In genomic region chr1:172456344-172456769, GRCh38 we compare ENCODE assay signal across 1 cellular context.
A peak's percentile ranks its signal among the peaks of the same experiment; 100 is the strongest.
TF ChIP-seq lines count a peak whose summit lies in the region.

No MANE protein-coding gene starts in this region.

TF ChIP-seq in K562, 482 proteins besides CTCF, POLR2A, EP300 and RAD21 (continued from another document and continues in another):
- TF ChIP-seq, protein P1, sequence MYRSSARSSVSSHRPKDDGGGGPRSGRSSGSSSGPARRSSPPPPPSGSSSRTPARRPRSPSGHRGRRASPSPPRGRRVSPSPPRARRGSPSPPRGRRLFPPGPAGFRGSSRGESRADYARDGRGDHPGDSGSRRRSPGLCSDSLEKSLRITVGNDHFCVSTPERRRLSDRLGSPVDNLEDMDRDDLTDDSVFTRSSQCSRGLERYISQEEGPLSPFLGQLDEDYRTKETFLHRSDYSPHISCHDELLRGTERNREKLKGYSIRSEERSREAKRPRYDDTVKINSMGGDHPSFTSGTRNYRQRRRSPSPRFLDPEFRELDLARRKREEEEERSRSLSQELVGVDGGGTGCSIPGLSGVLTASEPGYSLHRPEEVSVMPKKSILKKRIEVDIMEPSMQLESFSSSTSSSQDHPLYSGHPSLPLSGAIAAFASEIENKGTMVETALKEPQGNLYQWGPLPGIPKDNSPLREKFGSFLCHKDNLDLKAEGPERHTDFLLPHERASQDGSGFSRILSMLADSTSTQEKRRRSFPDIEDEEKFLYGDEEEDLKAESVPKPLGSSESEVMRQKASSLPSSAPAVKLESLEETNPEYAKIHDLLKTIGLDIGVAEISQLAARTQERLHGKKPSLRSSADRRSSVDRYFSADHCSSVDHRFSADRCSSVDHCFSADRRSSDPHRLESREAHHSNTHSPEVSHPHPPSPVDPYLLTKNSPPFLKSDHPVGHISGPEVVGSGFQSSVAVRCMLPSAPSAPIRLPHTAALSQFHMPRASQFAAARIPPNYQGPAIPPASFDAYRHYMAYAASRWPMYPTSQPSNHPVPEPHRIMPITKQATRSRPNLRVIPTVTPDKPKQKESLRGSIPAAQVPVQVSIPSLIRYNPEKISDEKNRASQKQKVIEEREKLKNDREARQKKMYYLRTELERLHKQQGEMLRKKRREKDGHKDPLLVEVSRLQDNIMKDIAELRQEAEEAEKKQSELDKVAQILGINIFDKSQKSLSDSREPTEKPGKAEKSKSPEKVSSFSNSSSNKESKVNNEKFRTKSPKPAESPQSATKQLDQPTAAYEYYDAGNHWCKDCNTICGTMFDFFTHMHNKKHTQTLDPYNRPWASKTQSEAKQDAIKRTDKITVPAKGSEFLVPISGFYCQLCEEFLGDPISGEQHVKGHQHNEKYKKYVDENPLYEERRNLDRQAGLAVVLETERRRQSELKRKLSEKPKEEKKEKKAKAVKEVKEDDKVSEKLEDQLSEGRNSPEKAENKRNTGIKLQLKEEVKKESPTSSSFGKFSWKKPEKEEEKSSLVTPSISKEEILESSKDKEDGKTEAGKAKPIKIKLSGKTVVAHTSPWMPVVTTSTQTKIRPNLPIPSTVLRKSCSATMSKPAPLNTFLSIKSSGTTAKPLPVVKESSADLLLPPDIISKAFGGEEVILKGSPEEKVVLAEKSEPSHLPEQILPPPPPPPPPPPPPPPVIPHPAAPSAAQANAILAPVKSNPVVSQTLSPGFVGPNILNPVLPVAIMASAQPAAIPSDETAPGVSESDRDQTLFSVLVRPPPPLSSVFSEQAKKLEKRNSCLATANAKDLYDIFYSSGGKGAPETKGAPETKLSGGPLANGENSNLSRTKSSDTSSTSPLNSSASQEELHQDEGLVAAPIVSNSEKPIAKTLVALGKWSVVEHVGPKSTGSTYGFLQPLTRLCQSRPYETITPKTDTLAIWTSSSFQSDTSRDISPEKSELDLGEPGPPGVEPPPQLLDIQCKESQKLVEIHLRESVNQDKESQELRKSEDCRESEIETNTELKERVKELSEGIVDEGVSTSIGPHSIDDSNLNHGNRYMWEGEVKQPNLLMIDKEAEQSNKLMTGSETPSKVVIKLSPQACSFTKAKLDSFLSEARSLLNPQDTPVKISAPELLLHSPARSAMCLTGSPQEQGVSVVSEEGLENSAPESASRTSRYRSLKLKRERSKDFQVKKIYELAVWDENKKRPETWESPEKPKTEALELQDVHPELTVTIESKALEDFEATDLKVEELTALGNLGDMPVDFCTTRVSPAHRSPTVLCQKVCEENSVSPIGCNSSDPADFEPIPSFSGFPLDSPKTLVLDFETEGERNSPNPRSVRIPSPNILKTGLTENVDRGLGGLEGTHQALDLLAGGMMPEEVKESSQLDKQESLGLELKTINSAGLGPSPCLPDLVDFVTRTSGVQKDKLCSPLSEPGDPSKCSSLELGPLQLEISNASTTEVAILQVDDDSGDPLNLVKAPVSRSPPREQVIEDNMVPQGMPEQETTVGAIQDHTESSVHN (IDR thresholded peaks at IDR 0.05; ENCODE audit: borderline replicate concordance in 1 of 2, low read depth in 1 of 2) = no peak
- TF ChIP-seq TAF7 (tag; IDR thresholded peaks at IDR 0.05) = no peak
- TF ChIP-seq ZNF121 (CRISPR knock-in tag; conservative IDR thresholded peaks at IDR 0.05) = no peak
- no peak for TF ChIP-seq GABPA (tag; conservative IDR thresholded peaks at IDR 0.05; ENCODE audit: low read depth)
- no peak for TF ChIP-seq LARP7 (IDR thresholded peaks at IDR 0.05)
- no peak for TF ChIP-seq CHD2 (IDR thresholded peaks at IDR 0.05; ENCODE audit: low read depth, low read length)
- no peak for TF ChIP-seq SRSF7 (optimal IDR thresholded peaks at IDR 0.05; ENCODE audit: low read depth, low read length)
- TF ChIP-seq ZNF253 (CRISPR knock-in tag; conservative IDR thresholded peaks at IDR 0.05) = no peak
- no peak for TF ChIP-seq ZNF436 (CRISPR knock-in tag; IDR thresholded peaks at IDR 0.05)
- TF ChIP-seq ZNF274 (IDR thresholded peaks at IDR 0.05; ENCODE audit: borderline replicate concordance, low read depth, low read length) = 0 out of 2 replicates have a peak, but pooled peaks have one; percentile 25
- TF ChIP-seq SRSF3 (IDR thresholded peaks at IDR 0.05; ENCODE audit: insufficient read depth, low read length) = no peak
- TF ChIP-seq ZNF347 (CRISPR knock-in tag; IDR thresholded peaks at IDR 0.05; ENCODE audit: low read depth) = no peak
- TF ChIP-seq CC2D1A (IDR thresholded peaks at IDR 0.05) = no peak; the same call in 1 of the 2 replicates
- TF ChIP-seq ADNP (tag; IDR thresholded peaks at IDR 0.05) = no peak
- no peak for TF ChIP-seq ZNF277 (CRISPR knock-in tag; IDR thresholded peaks at IDR 0.05; ENCODE audit: borderline replicate concordance)
- TF ChIP-seq RBBP5 (IDR thresholded peaks at IDR 0.05; ENCODE audit: borderline replicate concordance, insufficient read depth, low read length, poor library complexity, severe bottlenecking) = peak; percentile 16
- peak; percentile 47; the same call in 1 of the 2 replicates for TF ChIP-seq LEF1 (IDR thresholded peaks at IDR 0.05)
- no peak for TF ChIP-seq SLC30A9 (CRISPR knock-in tag; IDR thresholded peaks at IDR 0.05)
- no peak for TF ChIP-seq DNMT1 (IDR thresholded peaks at IDR 0.05)
- no peak for TF ChIP-seq ZBTB7A (IDR thresholded peaks at IDR 0.05; ENCODE audit: borderline replicate concordance, control insufficient read depth, low read depth, low read length)
- no peak for TF ChIP-seq BRD4 (IDR thresholded peaks at IDR 0.05)
- peak; percentile 77 to 90; a peak in 3 of 4 replicates for TF ChIP-seq RCOR1 (IDR thresholded peaks at IDR 0.05; ENCODE audit: borderline replicate concordance in 1 of 2, low read depth in 2 of 2, low read length in 2 of 2)
- no peak for TF ChIP-seq ETS2 (tag; IDR thresholded peaks at IDR 0.05; ENCODE audit: borderline replicate concordance, poor library complexity, severe bottlenecking)
- no peak for TF ChIP-seq SNRNP70 (optimal IDR thresholded peaks at IDR 0.05; ENCODE audit: low read depth, low read length)
- no peak for TF ChIP-seq MXI1 (IDR thresholded peaks at IDR 0.05; ENCODE audit: low read depth, low read length)
- TF ChIP-seq, protein P2, sequence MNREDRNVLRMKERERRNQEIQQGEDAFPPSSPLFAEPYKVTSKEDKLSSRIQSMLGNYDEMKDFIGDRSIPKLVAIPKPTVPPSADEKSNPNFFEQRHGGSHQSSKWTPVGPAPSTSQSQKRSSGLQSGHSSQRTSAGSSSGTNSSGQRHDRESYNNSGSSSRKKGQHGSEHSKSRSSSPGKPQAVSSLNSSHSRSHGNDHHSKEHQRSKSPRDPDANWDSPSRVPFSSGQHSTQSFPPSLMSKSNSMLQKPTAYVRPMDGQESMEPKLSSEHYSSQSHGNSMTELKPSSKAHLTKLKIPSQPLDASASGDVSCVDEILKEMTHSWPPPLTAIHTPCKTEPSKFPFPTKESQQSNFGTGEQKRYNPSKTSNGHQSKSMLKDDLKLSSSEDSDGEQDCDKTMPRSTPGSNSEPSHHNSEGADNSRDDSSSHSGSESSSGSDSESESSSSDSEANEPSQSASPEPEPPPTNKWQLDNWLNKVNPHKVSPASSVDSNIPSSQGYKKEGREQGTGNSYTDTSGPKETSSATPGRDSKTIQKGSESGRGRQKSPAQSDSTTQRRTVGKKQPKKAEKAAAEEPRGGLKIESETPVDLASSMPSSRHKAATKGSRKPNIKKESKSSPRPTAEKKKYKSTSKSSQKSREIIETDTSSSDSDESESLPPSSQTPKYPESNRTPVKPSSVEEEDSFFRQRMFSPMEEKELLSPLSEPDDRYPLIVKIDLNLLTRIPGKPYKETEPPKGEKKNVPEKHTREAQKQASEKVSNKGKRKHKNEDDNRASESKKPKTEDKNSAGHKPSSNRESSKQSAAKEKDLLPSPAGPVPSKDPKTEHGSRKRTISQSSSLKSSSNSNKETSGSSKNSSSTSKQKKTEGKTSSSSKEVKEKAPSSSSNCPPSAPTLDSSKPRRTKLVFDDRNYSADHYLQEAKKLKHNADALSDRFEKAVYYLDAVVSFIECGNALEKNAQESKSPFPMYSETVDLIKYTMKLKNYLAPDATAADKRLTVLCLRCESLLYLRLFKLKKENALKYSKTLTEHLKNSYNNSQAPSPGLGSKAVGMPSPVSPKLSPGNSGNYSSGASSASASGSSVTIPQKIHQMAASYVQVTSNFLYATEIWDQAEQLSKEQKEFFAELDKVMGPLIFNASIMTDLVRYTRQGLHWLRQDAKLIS (CRISPR knock-in tag; IDR thresholded peaks at IDR 0.05) = 0 out of 2 replicates have a peak, but pooled peaks have one; percentile 35
- TF ChIP-seq MCM2 (IDR thresholded peaks at IDR 0.05; ENCODE audit: low read depth) = no peak
- peak; percentile 83 for TF ChIP-seq ZNF668 (CRISPR knock-in tag; IDR thresholded peaks at IDR 0.05)
- TF ChIP-seq MXD1 (CRISPR knock-in tag; IDR thresholded peaks at IDR 0.05; ENCODE audit: borderline replicate concordance, poor library complexity, severe bottlenecking) = no peak
- TF ChIP-seq, protein P3, sequence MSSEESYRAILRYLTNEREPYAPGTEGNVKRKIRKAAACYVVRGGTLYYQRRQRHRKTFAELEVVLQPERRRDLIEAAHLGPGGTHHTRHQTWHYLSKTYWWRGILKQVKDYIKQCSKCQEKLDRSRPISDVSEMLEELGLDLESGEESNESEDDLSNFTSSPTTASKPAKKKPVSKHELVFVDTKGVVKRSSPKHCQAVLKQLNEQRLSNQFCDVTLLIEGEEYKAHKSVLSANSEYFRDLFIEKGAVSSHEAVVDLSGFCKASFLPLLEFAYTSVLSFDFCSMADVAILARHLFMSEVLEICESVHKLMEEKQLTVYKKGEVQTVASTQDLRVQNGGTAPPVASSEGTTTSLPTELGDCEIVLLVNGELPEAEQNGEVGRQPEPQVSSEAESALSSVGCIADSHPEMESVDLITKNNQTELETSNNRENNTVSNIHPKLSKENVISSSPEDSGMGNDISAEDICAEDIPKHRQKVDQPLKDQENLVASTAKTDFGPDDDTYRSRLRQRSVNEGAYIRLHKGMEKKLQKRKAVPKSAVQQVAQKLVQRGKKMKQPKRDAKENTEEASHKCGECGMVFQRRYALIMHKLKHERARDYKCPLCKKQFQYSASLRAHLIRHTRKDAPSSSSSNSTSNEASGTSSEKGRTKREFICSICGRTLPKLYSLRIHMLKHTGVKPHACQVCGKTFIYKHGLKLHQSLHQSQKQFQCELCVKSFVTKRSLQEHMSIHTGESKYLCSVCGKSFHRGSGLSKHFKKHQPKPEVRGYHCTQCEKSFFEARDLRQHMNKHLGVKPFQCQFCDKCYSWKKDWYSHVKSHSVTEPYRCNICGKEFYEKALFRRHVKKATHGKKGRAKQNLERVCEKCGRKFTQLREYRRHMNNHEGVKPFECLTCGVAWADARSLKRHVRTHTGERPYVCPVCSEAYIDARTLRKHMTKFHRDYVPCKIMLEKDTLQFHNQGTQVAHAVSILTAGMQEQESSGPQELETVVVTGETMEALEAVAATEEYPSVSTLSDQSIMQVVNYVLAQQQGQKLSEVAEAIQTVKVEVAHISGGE (CRISPR knock-in tag; IDR thresholded peaks at IDR 0.05) = peak in 1 of 3 experiments; percentile 89; a peak in 2 of 6 replicates
- TF ChIP-seq NFIC (IDR thresholded peaks at IDR 0.05) = peak; percentile 82
- peak; percentile 60; the same call in 1 of the 2 replicates for TF ChIP-seq FOXM1 (IDR thresholded peaks at IDR 0.05; ENCODE audit: low read depth)
- no peak for TF ChIP-seq FOXM1 (CRISPR knock-in tag; IDR thresholded peaks at IDR 0.05; ENCODE audit: low read depth)
- TF ChIP-seq NFIX (CRISPR knock-in tag; IDR thresholded peaks at IDR 0.05; ENCODE audit: low read depth) = no peak
- TF ChIP-seq ZNF24 (IDR thresholded peaks at IDR 0.05) = no peak
- TF ChIP-seq GTF2A2 (tag; IDR thresholded peaks at IDR 0.05) = peak; percentile 73
- peak; percentile 6; the same call in 1 of the 2 replicates for TF ChIP-seq JUN (IDR thresholded peaks at IDR 0.05; ENCODE audit: borderline replicate concordance, low read depth, low read length)
- TF ChIP-seq JUN (CRISPR knock-in tag; IDR thresholded peaks at IDR 0.05; ENCODE audit: borderline replicate concordance) = no peak
- TF ChIP-seq, protein P4, sequence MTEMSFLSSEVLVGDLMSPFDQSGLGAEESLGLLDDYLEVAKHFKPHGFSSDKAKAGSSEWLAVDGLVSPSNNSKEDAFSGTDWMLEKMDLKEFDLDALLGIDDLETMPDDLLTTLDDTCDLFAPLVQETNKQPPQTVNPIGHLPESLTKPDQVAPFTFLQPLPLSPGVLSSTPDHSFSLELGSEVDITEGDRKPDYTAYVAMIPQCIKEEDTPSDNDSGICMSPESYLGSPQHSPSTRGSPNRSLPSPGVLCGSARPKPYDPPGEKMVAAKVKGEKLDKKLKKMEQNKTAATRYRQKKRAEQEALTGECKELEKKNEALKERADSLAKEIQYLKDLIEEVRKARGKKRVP (CRISPR knock-in tag; IDR thresholded peaks at IDR 0.05) = peak; percentile 75
- TF ChIP-seq HES1 (IDR thresholded peaks at IDR 0.05; ENCODE audit: low read depth) = no peak
- no peak for TF ChIP-seq HMG20B (CRISPR knock-in tag; IDR thresholded peaks at IDR 0.05)
- no peak for TF ChIP-seq ETV1 (tag; conservative IDR thresholded peaks at IDR 0.05; ENCODE audit: low read depth)
- no peak for TF ChIP-seq SIRT6 (IDR thresholded peaks at IDR 0.05; ENCODE audit: low read depth, low read length)
- TF ChIP-seq RBM25 (IDR thresholded peaks at IDR 0.05; ENCODE audit: low read depth, low read length, severe bottlenecking) = no peak
- TF ChIP-seq, protein P5, sequence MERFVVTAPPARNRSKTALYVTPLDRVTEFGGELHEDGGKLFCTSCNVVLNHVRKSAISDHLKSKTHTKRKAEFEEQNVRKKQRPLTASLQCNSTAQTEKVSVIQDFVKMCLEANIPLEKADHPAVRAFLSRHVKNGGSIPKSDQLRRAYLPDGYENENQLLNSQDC (CRISPR knock-in tag; IDR thresholded peaks at IDR 0.05) = no peak
- TF ChIP-seq TCF7 (IDR thresholded peaks at IDR 0.05; ENCODE audit: borderline replicate concordance) = no peak
- no peak for TF ChIP-seq ZNF217 (CRISPR knock-in tag; IDR thresholded peaks at IDR 0.05)
- no peak for TF ChIP-seq JUND (IDR thresholded peaks at IDR 0.05; ENCODE audit: borderline replicate concordance, low read depth, low read length)
- no peak; the same call in 2 of the 3 replicates for TF ChIP-seq JUND (tag; IDR thresholded peaks at IDR 0.05; ENCODE audit: borderline replicate concordance, low read depth, low read length)
- TF ChIP-seq MTA1 (IDR thresholded peaks at IDR 0.05; ENCODE audit: borderline replicate concordance) = no peak
- TF ChIP-seq ZFP36 (IDR thresholded peaks at IDR 0.05; ENCODE audit: low read depth, low read length, partially characterized antibody) = no peak
- no peak for TF ChIP-seq HEY1 (CRISPR knock-in tag; IDR thresholded peaks at IDR 0.05; ENCODE audit: borderline replicate concordance)
